Comparison of ENCODE assay signal across 1 cellular context in genomic region chr4:175758050-175758449, GRCh38.
A peak's percentile ranks its signal among the peaks of the same experiment; 100 is the strongest.
TF ChIP-seq lines count a peak whose summit lies in the region.

No MANE protein-coding gene starts in this region.

TF ChIP-seq in HepG2, 621 proteins besides CTCF, POLR2A, EP300 and RAD21:
- TF ChIP-seq MAFF (IDR thresholded peaks at IDR 0.05; ENCODE audit: low read depth, low read length) (peak; percentile 94), MAFK (conservative IDR thresholded peaks at IDR 0.05 in 1 of 2, IDR thresholded peaks at IDR 0.05 in 1 of 2; ENCODE audit: low read length in 2 of 2) (peak; percentile 86 to 97), NR2F6 (IDR thresholded peaks at IDR 0.05) (no peak), NR2F6 (CRISPR knock-in tag; IDR thresholded peaks at IDR 0.05) (no peak)
